ENCODE assay signal across 9 cellular contexts in the genomic region with DNA sequence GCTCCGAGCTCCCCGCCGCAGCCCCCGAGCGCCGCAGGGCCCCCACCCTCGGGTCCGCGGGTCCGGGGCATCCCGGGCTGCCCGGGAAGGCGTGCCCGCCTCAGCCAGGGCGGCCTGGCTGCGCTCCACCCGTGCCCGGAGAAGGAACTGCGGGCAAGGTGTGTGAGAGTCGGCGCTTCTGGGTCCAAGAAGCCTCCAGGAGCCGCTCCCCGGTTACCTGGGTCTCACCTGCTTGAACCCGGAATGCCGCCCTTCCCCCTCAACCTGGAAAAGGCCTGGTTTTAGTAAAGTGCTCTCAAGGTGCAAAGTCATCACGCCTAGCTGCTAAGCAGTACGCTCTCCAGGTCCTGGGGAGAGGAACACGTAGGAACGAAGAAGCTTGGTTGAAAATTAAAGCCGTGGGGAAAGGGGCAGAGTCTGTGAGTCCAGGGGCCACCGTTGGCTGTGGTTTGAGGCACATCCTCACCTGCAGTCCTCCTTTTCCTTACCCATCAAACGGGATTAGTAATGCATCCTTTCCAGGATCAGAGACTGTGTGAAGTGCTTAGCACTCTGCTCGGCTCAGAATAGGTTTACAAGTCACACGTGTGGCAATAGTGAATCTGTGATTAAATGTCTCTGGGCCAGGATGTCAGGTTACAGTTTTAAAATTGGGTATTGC. TPM values are rescaled to one million over a fixed set of nuclear protein-coding genes. Genes with fewer than 3 reads are reported as not detected.
A peak's percentile ranks its signal among the peaks of the same experiment; 100 is the strongest.
DNase-seq lines count a peak whose midpoint lies in the region; ATAC-seq and TF ChIP-seq lines count a peak whose summit lies in the region.
"Had no signal": no experiment of that assay in that cellular context is flagged by ENCODE, and none has a peak within 500 bp of the region (broad histone marks: within the 10 kb centered on the region; RNA-seq: fewer than 3 reads in every experiment).

No MANE protein-coding gene starts in this region.

- 7% methylated on average over 27 of the region's 34 CpGs for WGBS in right lobe of liver (ENCODE audit: insufficient coverage, low coverage, low lambda C conversion rate, missing lambda C conversion rate)
- WGBS in thyroid gland, 2 donors = 0 to 1% methylated on average over 9 of the region's 34 CpGs

- H3K4me1 ChIP-seq in breast epithelium = peaks cover 0 to 2% of the 10 kb centered on the region in 2 donors
- H3K4me1 ChIP-seq in right lobe of liver = peaks cover 0 to 14% (median 3%) of the 10 kb centered on the region in 4 donors
- H3K4me1 ChIP-seq in thyroid gland = peaks cover 21 to 42% of the 10 kb centered on the region in 2 donors

- peaks cover 54% of the 10 kb centered on the region for H3K27me3 Mint-ChIP-seq in activated CD4-positive, alpha-beta T cell treated with anti-CD3 and anti-CD28 coated beads, Interleukin-2, amount 10 ng/mL, durations not matched to agents 7 days and 5 days

- no peaks in the 10 kb centered on the region for H3K36me3 ChIP-seq in breast epithelium
- no peaks in the 10 kb centered on the region for H3K36me3 ChIP-seq in right lobe of liver
- no peaks in the 10 kb centered on the region for H3K36me3 ChIP-seq in thyroid gland

- no peaks in the 10 kb centered on the region for H3K9me3 ChIP-seq in breast epithelium
- H3K9me3 ChIP-seq in right lobe of liver = no peaks in the 10 kb centered on the region
- H3K9me3 ChIP-seq in thyroid gland = no peaks in the 10 kb centered on the region

- TF ChIP-seq CTCF in breast epithelium (IDR thresholded peaks at IDR 0.05) = no peak
- no peak for TF ChIP-seq CTCF in right lobe of liver (IDR thresholded peaks at IDR 0.05)
- TF ChIP-seq CTCF in thyroid gland (IDR thresholded peaks at IDR 0.05) = peak in 1 of 6 experiments; percentile 10

- intact Hi-C loops in breast epithelium (cut with DNase I; ENCODE audit: low total_unique reads) = loop anchor here (10.0 kb wide), 1 partner anchor 107 kb away; no protein-coding TSS in a partner anchor
- intact Hi-C loops in right lobe of liver (cut with DNase I) = loop anchor here in 1 of 2 donors (10.0 kb wide), 1 partner anchor 127 kb away; no protein-coding TSS in a partner anchor
- intact Hi-C loops in thyroid gland (cut with DNase I) = loop anchor here (5.0 kb wide), 2 partner anchors 65 to 130 kb away; no protein-coding TSS in a partner anchor

- CTCF ChIA-PET in activated CD4-positive, alpha-beta T cell treated with anti-CD3 and anti-CD28 coated beads, Interleukin-2, amount 10 ng/mL, durations not matched to agents 7 days and 5 days (lab: Charles Lee) = interaction anchor here (1.5 kb wide), 1 partner anchor 9 kb away, joined by 4 read pairs; no protein-coding TSS in a partner anchor

- peaks cover 6% of the 10 kb centered on the region for H3K4me1 Mint-ChIP-seq in activated CD4-positive, alpha-beta T cell treated with anti-CD3 and anti-CD28 coated beads, Interleukin-2, amount 10 ng/mL, durations not matched to agents 7 days and 5 days

- no peaks in the 10 kb centered on the region for H3K36me3 Mint-ChIP-seq in activated CD4-positive, alpha-beta T cell treated with anti-CD3 and anti-CD28 coated beads, Interleukin-2, amount 10 ng/mL, durations not matched to agents 7 days and 5 days (ENCODE audit: low read depth)
- H3K36me3 Mint-ChIP-seq: activated naive CD4-positive, alpha-beta T cell treated with anti-CD3 and anti-CD28 coated beads, Interleukin-2, amount 50 U/mL, for 72 hours had no signal

- H3K27ac ChIP-seq in breast epithelium = peak overlapping the region; percentile 80 to 90
- H3K27ac ChIP-seq in right lobe of liver = peak overlapping the region; percentile 32 to 69 (median 34)
- peak overlapping the region; percentile 93 to 95 (median 95) for H3K27ac ChIP-seq in thyroid gland

- TF ChIP-seq POLR2A in breast epithelium (IDR thresholded peaks at IDR 0.05) (no peak), right lobe of liver (IDR thresholded peaks at IDR 0.05) (no peak), thyroid gland (IDR thresholded peaks at IDR 0.05) (peak in 1 of 2 donors; percentile 57)

- H3K4me3 ChIP-seq in breast epithelium (peak overlapping the region; percentile 78 to 90 (median 87)), right lobe of liver (peak overlapping the region; percentile 56 to 66 (median 57)), thyroid gland (replicated peaks in 1 of 3) (peak overlapping the region; percentile 78 to 88 (median 86))

- no peak overlapping the region for H3K27ac Mint-ChIP-seq in activated CD4-positive, alpha-beta T cell treated with anti-CD3 and anti-CD28 coated beads, Interleukin-2, amount 10 ng/mL, durations not matched to agents 7 days and 5 days
- H3K27ac Mint-ChIP-seq: activated naive CD4-positive, alpha-beta T cell treated with anti-CD3 and anti-CD28 coated beads, Interleukin-2, amount 50 U/mL, for 72 hours had no signal

- peak overlapping the region; percentile 7 for H3K4me3 Mint-ChIP-seq in activated CD4-positive, alpha-beta T cell treated with anti-CD3 and anti-CD28 coated beads, Interleukin-2, amount 10 ng/mL, durations not matched to agents 7 days and 5 days

- no peaks in the 10 kb centered on the region for H3K27me3 ChIP-seq in breast epithelium
- H3K27me3 ChIP-seq in right lobe of liver = no peaks in the 10 kb centered on the region
- no peaks in the 10 kb centered on the region for H3K27me3 ChIP-seq in thyroid gland

- POLR2A ChIA-PET in activated CD4-positive, alpha-beta T cell treated with anti-CD3 and anti-CD28 coated beads, Interleukin-2, amount 10 ng/mL, durations not matched to agents 7 days and 5 days (lab: Charles Lee) = interaction anchor here (0.6 kb wide), 1 partner anchor 733 kb away, joined by 3 read pairs; no protein-coding TSS in a partner anchor

- H3K9me3 Mint-ChIP-seq in activated CD4-positive, alpha-beta T cell treated with anti-CD3 and anti-CD28 coated beads, Interleukin-2, amount 10 ng/mL, durations not matched to agents 7 days and 5 days = no peaks in the 10 kb centered on the region
- H3K9me3 Mint-ChIP-seq: activated naive CD4-positive, alpha-beta T cell treated with anti-CD3 and anti-CD28 coated beads, Interleukin-2, amount 50 U/mL, for 72 hours had no signal

- DNase-seq in activated CD4-positive, alpha-beta T cell treated with anti-CD3 and anti-CD28 coated beads, Interleukin-2, amount 10 ng/mL, durations not matched to agents 7 days and 5 days = no peak
- DNase-seq in activated CD4-positive, alpha-beta T cell treated with anti-CD3 and anti-CD28 coated beads, Interleukin-2, amount 50 U/mL, for 4 hours = no peak
- peak; percentile 83 for DNase-seq in NCI-H2171 treated with DMSO at 0.1 percent for 48 hours (lab: John Stamatoyannopoulos, UW)
- DNase-seq in breast epithelium (ENCODE audit: low spot score in 2 of 2) = no peak
- DNase-seq in right lobe of liver = no peak
- DNase-seq in thyroid gland = peak; percentile 88 to 89

- ATAC-seq in right lobe of liver (peak; percentile 15 to 35 (median 27)), GM19395 (IDR thresholded peaks at IDR 0.05; ENCODE audit: unreplicated experiment) (no peak), GM19328 (IDR thresholded peaks at IDR 0.05; ENCODE audit: unreplicated experiment) (no peak)

RNA-seq across cellular contexts. Expression of gene ASAP2, which starts 1.2 kb away (rescaled TPM):
- under 1 TPM; 0.17 to 0.25 TPM for total RNA-seq in activated CD4-positive, alpha-beta T cell treated with anti-CD3 and anti-CD28 coated beads, Interleukin-2, amount 10 ng/mL, durations not matched to agents 7 days and 5 days
- total RNA-seq in breast epithelium = 10 to 100 TPM; 14.5 to 24.2 (median 21.0) TPM
- 1 to 10 TPM; 2.4 to 5.2 (median 3.9) TPM for total RNA-seq in right lobe of liver
- 10 to 100 TPM; 40.3 to 55.3 (median 47.3) TPM for total RNA-seq in thyroid gland

Comparison
In these comparisons a context has a peak if more than half of its experiments do, and no peak if none do; other contexts are left out.
1. DNase-seq: peak in NCI-H2171 treated with DMSO at 0.1 percent for 48 hours (single experiment) and thyroid gland (2 of 2); none in activated CD4-positive, alpha-beta T cell treated with anti-CD3 and anti-CD28 coated beads, Interleukin-2, amount 10 ng/mL, durations not matched to agents 7 days and 5 days (single experiment), activated CD4-positive, alpha-beta T cell treated with anti-CD3 and anti-CD28 coated beads, Interleukin-2, amount 50 U/mL, for 4 hours (0 of 2), breast epithelium (0 of 2) and right lobe of liver (0 of 3).
2. H3K27ac ChIP-seq: peak in every context shown above with its lines; median percentile 95 in thyroid gland; 85 in breast epithelium; 34 in right lobe of liver.
3. ATAC-seq: peak in right lobe of liver (4 of 4); none in GM19395 (single experiment) and GM19328 (single experiment).
4. Peak in every context shown above with its lines, with median percentiles within 50 percentile points of each other: H3K4me3 ChIP-seq.